Comparison of ENCODE assay signal across 1 cellular context in genomic region chr7:76296743-76297740, GRCh38.
TF ChIP-seq lines count a peak whose summit lies in the region.

No MANE protein-coding gene starts in this region.

TF ChIP-seq in IMR-90, 13 proteins besides CTCF, POLR2A, EP300 and RAD21 (continued from another document):
- peak; percentile 56; the same call in 1 of the 2 replicates for TF ChIP-seq MAZ (IDR thresholded peaks at IDR 0.05; ENCODE audit: borderline replicate concordance, low read depth, low read length)
